Comparison of ENCODE assay signal across 18 cellular contexts in the genomic region with DNA sequence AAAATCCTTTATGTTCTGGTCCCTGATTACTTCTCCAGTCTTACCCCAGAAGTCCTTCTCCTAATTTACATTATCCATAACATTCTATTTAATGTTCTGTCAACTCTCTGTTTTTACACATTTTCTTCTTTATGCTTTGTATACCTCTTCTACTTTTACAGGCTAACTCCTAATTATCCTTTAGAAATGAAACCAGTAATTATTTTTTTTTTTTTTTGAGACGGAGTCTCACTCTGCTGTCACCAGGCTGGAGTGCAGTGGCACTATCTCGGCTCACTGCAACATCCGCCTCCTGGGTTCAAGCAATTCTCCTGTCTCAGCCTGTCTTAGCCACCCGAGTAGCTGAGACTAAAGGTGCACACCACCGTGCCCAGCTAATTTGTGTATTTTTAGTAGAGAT. TPM values are rescaled to one million over a fixed set of nuclear protein-coding genes. Genes with fewer than 3 reads are reported as not detected.
A peak's percentile ranks its signal among the peaks of the same experiment; 100 is the strongest.
DNase-seq lines count a peak whose midpoint lies in the region; ATAC-seq, FAIRE-seq and TF ChIP-seq lines count a peak whose summit lies in the region.
"Had no signal": no experiment of that assay in that cellular context is flagged by ENCODE, and none has a peak within 500 bp of the region (broad histone marks: within the 10 kb centered on the region; RNA-seq: fewer than 3 reads in every experiment).

No MANE protein-coding gene starts in this region.

- peaks cover 5% of the 10 kb centered on the region; the same call in 1 of the 2 replicates for H4K20me1 ChIP-seq in K562 (replicated peaks; ENCODE audit: control insufficient read depth, insufficient read depth, low read length)
- H4K20me1 ChIP-seq: BLaER1 had no signal

- no peak overlapping the region for H2AFZ ChIP-seq in K562 (ENCODE audit: low read depth, low read length)
- H2AFZ ChIP-seq: GM23338 had no signal

- CTCF ChIA-PET in HEK293 (lab: Yijun Ruan, JAX) (interaction anchor here (1.0 kb wide), 1 partner anchor 15 kb away, joined by 3 read pairs; no protein-coding TSS in a partner anchor), K562 (lab: Yijun Ruan, JAX; ENCODE audit: low intra/inter-chr PET ratio) (no interaction called here)

- POLR2A ChIA-PET in HEK293 (lab: Yijun Ruan, JAX) = interaction anchor here (2.5 kb wide), 1 partner anchor 9 kb away, joined by 12 read pairs; a partner anchor contains a TSS
- POLR2A ChIA-PET in K562 (lab: Yijun Ruan, JAX) = interaction anchor here (0.6 to 0.9 kb wide), 2 partner anchors 14 to 1056 kb away, joined by 3 read pairs; no protein-coding TSS in a partner anchor

- H3K4me1 ChIP-seq in HEK293 (ENCODE audit: control insufficient read depth, insufficient read depth, low read length) (no peaks in the 10 kb centered on the region), K562 (replicated peaks in 1 of 2; ENCODE audit: control insufficient read depth in 2 of 2, insufficient read depth in 2 of 2, low read length in 2 of 2) (no peaks in the 10 kb centered on the region; a peak in 1 of 5 replicates), gastrocnemius medialis (no peaks in the 10 kb centered on the region)
- H3K4me1 ChIP-seq: BLaER1 had no signal

- no peaks in the 10 kb centered on the region for H3K9me1 ChIP-seq in K562 (ENCODE audit: control insufficient read depth, insufficient read depth, low read length)

- no peak for TF ChIP-seq EP300 in K562 (IDR thresholded peaks at IDR 0.05; ENCODE audit: low read length)

- peaks cover 10% of the 10 kb centered on the region; the same call in 1 of the 3 replicates for H3K79me2 ChIP-seq in K562 (ENCODE audit: control insufficient read depth, insufficient read depth, low read length)

- H3K9me3 ChIP-seq in HEK293 (ENCODE audit: control insufficient read depth, insufficient read depth, low read depth, low read length) (no peaks in the 10 kb centered on the region), K562 (replicated peaks; ENCODE audit: control insufficient read depth, insufficient read depth, low read depth, low read length) (no peaks in the 10 kb centered on the region), gastrocnemius medialis (no peaks in the 10 kb centered on the region)
- H3K9me3 ChIP-seq: BLaER1 had no signal

- H3K36me3 Mint-ChIP-seq in T-helper 1 cell treated with Interleukin-12 subunit alpha and Interleukin-12 subunit beta and Interleukin-4 antibody, amounts not matched to agents 30 μg/mL and 1 μg/mL, for 36 hours (ENCODE audit: low read depth) = peaks cover 54% of the 10 kb centered on the region

- H3K27ac Mint-ChIP-seq in T-helper 1 cell treated with Interleukin-12 subunit alpha and Interleukin-12 subunit beta and Interleukin-4 antibody, amounts not matched to agents 30 μg/mL and 1 μg/mL, for 36 hours = peak overlapping the region; percentile 2
- H3K27ac Mint-ChIP-seq: CD8-positive, alpha-beta T cell; GM23338 had no signal

- H3K9ac ChIP-seq in K562 (ENCODE audit: insufficient read depth in 1 of 2, low read depth in 2 of 2, low read length in 2 of 2) = no peak overlapping the region
- H3K9ac ChIP-seq: BLaER1 had no signal

- H3K36me3 ChIP-seq in HEK293 (ENCODE audit: control insufficient read depth in 2 of 2, insufficient read depth in 1 of 2, low read length in 2 of 2) (peaks cover 62% of the 10 kb centered on the region in 2 experiments), K562 (ENCODE audit: control insufficient read depth, insufficient read depth, low read length) (peaks cover 81% of the 10 kb centered on the region), gastrocnemius medialis (no peaks in the 10 kb centered on the region)

- H3K4me2 ChIP-seq in K562 (ENCODE audit: insufficient read depth, low read length) = no peak overlapping the region
- H3K4me2 ChIP-seq: BLaER1, GM23338 had no signal

- H3K27ac ChIP-seq in HEK293 (ENCODE audit: extremely low read depth, low read depth, low read length) = no peak overlapping the region
- no peak overlapping the region for H3K27ac ChIP-seq in K562 (ENCODE audit: extremely low read depth, low read depth, low read length)
- no peak overlapping the region for H3K27ac ChIP-seq in gastrocnemius medialis
- H3K27ac ChIP-seq: BLaER1 had no signal

- DNase-seq in T-helper 1 cell = no peak
- DNase-seq in K562 (ENCODE audit: extremely low read depth in 1 of 4, low spot score in 3 of 4) = no peak
- no peak for DNase-seq in NCI-H146 (lab: John Stamatoyannopoulos, UW)
- no peak for DNase-seq in NCI-H510A treated with DMSO at 0.1 percent for 48 hours (lab: John Stamatoyannopoulos, UW)
- DNase-seq in gastrocnemius medialis = no peak
- DNase-seq: 8988T; Calu3; CD8-positive, alpha-beta T cell; DMS79 treated with DMSO at 0.1 percent for 48 hours; GF-D8; HCEC 1CT had no signal

- H3K27me3 ChIP-seq in K562 (ENCODE audit: control insufficient read depth in 2 of 2, insufficient read depth in 2 of 2, low read length in 2 of 2) (no peaks in the 10 kb centered on the region), gastrocnemius medialis (no peaks in the 10 kb centered on the region)
- H3K27me3 ChIP-seq: BLaER1 had no signal

- FAIRE-seq in K562 (lab: Jason Lieb, UNC) = no peak
- FAIRE-seq: H54, HepG2 had no signal

- H3K27me3 Mint-ChIP-seq in T-helper 1 cell treated with Interleukin-12 subunit alpha and Interleukin-12 subunit beta and Interleukin-4 antibody, amounts not matched to agents 30 μg/mL and 1 μg/mL, for 36 hours (ENCODE audit: low read depth) = no peaks in the 10 kb centered on the region

- in situ Hi-C loops in K562 (cut with MboI) = no loop called here
- in situ Hi-C loops in gastrocnemius medialis (cut with MboI; ENCODE audit: low sequenced_read_pairs in 4 of 4) = no loop called here

- 71% methylated on average over 5 of the region's 5 CpGs for WGBS in K562 (ENCODE audit: insufficient coverage, low coverage, missing lambda C conversion rate)

- ATAC-seq in K562 (peak; percentile 26; the same call in 2 of the 3 replicates), gastrocnemius medialis (no peak)
- ATAC-seq: CD8-positive, alpha-beta T cell; GM23338; HepG2 had no signal

- intact Hi-C loops in K562 (cut with micrococcal nuclease) = no loop called here
- intact Hi-C loops in gastrocnemius medialis (cut with DNase I; ENCODE audit: low total_unique reads) = no loop called here

- no peak overlapping the region for H3K4me3 ChIP-seq in HEK293 (ENCODE audit: low read depth, low read length)
- H3K4me3 ChIP-seq in K562 = no peak overlapping the region
- no peak overlapping the region for H3K4me3 ChIP-seq in gastrocnemius medialis
- H3K4me3 ChIP-seq: BLaER1, GM23338 had no signal

- no peak for TF ChIP-seq RAD21 in K562 (CRISPR knock-in tag; conservative IDR thresholded peaks at IDR 0.05 in 1 of 2, IDR thresholded peaks at IDR 0.05 in 1 of 2)

- H3K9me3 Mint-ChIP-seq in T-helper 1 cell treated with Interleukin-12 subunit alpha and Interleukin-12 subunit beta and Interleukin-4 antibody, amounts not matched to agents 30 μg/mL and 1 μg/mL, for 36 hours = no peaks in the 10 kb centered on the region
- H3K9me3 Mint-ChIP-seq: CD14-positive monocyte; CD8-positive, alpha-beta T cell; GM23338 had no signal

- TF ChIP-seq CTCF in HEK293 (tag by site-specific recombination; IDR thresholded peaks at IDR 0.05) (no peak), K562 (IDR thresholded peaks at IDR 0.05 in 2 of 3, conservative IDR thresholded peaks at IDR 0.05 in 1 of 3; ENCODE audit: insufficient read depth in 2 of 3, low read depth in 1 of 3, low read length in 3 of 3) (no peak), gastrocnemius medialis (IDR thresholded peaks at IDR 0.05 in 4 of 5, conservative IDR thresholded peaks at IDR 0.05 in 1 of 5) (no peak)

- no peak overlapping the region for H3K4me3 Mint-ChIP-seq in T-helper 1 cell treated with Interleukin-12 subunit alpha and Interleukin-12 subunit beta and Interleukin-4 antibody, amounts not matched to agents 30 μg/mL and 1 μg/mL, for 36 hours
- H3K4me3 Mint-ChIP-seq: CD14-positive monocyte; CD8-positive, alpha-beta T cell; GM23338 had no signal

- peaks cover 28% of the 10 kb centered on the region for H3K4me1 Mint-ChIP-seq in T-helper 1 cell treated with Interleukin-12 subunit alpha and Interleukin-12 subunit beta and Interleukin-4 antibody, amounts not matched to agents 30 μg/mL and 1 μg/mL, for 36 hours (ENCODE audit: low read depth)
- H3K4me1 Mint-ChIP-seq: GM23338 had no signal

- TF ChIP-seq POLR2A in K562 (conservative IDR thresholded peaks at IDR 0.05) (no peak), gastrocnemius medialis (IDR thresholded peaks at IDR 0.05) (no peak)

- no TSS peak for BruUV-seq in K562 (replicated peaks; lab: Mats Ljungman, UMichigan)

RNA-seq across cellular contexts. Expression of a gene that starts 9.0 kb away (rescaled TPM):
- 116 and 225 TPM in 2 replicates for total RNA-seq in K562 (2011; cell fraction: chromatin; rRNA removed; ENCODE audit: low replicate concordance)
- 32.7 and 47.1 TPM in 2 replicates for total RNA-seq in K562 (2011; cell fraction: nucleolus; rRNA removed)
- total RNA-seq in K562 (2011; cell fraction: nucleoplasm; rRNA removed) = 134 and 222 TPM in 2 replicates
- total RNA-seq in K562 (2014; rRNA removed) (29.3 and 30.8 TPM in 2 replicates), K562 (2014; rRNA removed; fragmentation: Illumina TruSeq; extraction: Trizol) (69.0 and 80.2 TPM in 2 replicates), K562 (2015; rRNA removed; fragmentation: Illumina TruSeq; extraction: Trizol) (53.1 and 55.0 TPM in 2 replicates), K562 (2021) (40.2 and 46.9 TPM in 2 replicates), gastrocnemius medialis (under 1 TPM in 1 of 4 donors, not detected in 3; 0.56 TPM)
- polyA plus RNA-seq in K562 (2011; rRNA removed) (46.0 and 69.3 TPM in 2 replicates), K562 (2014; fragmentation: Illumina TruSeq; extraction: Trizol) (52.0 and 60.3 TPM in 2 replicates), K562 (2014; fragmentation: Nextera tagmentation; extraction: Ambion mirVana) (100 to 1,000 TPM; 121 to 134 TPM), K562 (2014; rRNA removed) (62.6 and 72.3 TPM in 2 replicates)
- polyA plus RNA-seq in K562 (2011; cell fraction: cytosol; rRNA removed) = 5.9 and 21.3 TPM in 2 replicates
- 63.7 and 69.3 TPM in 2 replicates for polyA plus RNA-seq in K562 (2011; cell fraction: nucleus; rRNA removed)
- polyA plus RNA-seq in K562 (2012) = 33.8 and 34.9 TPM in 2 replicates
- 50.1 and 64.2 TPM in 2 replicates for polyA minus RNA-seq in K562 (2011; rRNA and poly(A)+ RNA removed)
- polyA minus RNA-seq in K562 (2011; cell fraction: cytosol; rRNA and poly(A)+ RNA removed) = 11.9 and 18.1 TPM in 2 replicates
- polyA minus RNA-seq in K562 (2011; cell fraction: nucleus; rRNA and poly(A)+ RNA removed) = 77.8 and 90.7 TPM in 2 replicates

RNA-seq across cellular contexts. Expression of a gene that starts 9.2 kb away (rescaled TPM):
- total RNA-seq in K562 (2011; cell fraction: chromatin; rRNA removed; ENCODE audit: low replicate concordance) = 42.4 and 162 TPM in 2 replicates
- total RNA-seq in K562 (2011; cell fraction: nucleolus; rRNA removed) = 13.3 and 25.8 TPM in 2 replicates
- total RNA-seq in K562 (2011; cell fraction: nucleoplasm; rRNA removed) = 55.2 and 88.8 TPM in 2 replicates
- total RNA-seq in K562 (2014; rRNA removed) = 31.6 and 43.2 TPM in 2 replicates
- 59.3 and 62.9 TPM in 2 replicates for total RNA-seq in K562 (2014; rRNA removed; fragmentation: Illumina TruSeq; extraction: Trizol)
- total RNA-seq in K562 (2015; rRNA removed; fragmentation: Illumina TruSeq; extraction: Trizol) = 56.1 and 61.7 TPM in 2 replicates
- total RNA-seq in K562 (2021) = 31.0 and 31.4 TPM in 2 replicates
- polyA plus RNA-seq in K562 (2011; rRNA removed) = 17.6 and 24.1 TPM in 2 replicates
- polyA plus RNA-seq in K562 (2011; cell fraction: cytosol; rRNA removed) = 2.1 and 6.5 TPM in 2 replicates
- 28.7 and 40.9 TPM in 2 replicates for polyA plus RNA-seq in K562 (2011; cell fraction: nucleus; rRNA removed)
- polyA plus RNA-seq in K562 (2012) = 38.8 and 39.5 TPM in 2 replicates
- polyA plus RNA-seq in K562 (2014; fragmentation: Illumina TruSeq; extraction: Trizol) = 46.6 and 59.1 TPM in 2 replicates
- 10 to 100 TPM; 46.3 to 89.2 TPM for polyA plus RNA-seq in K562 (2014; fragmentation: Nextera tagmentation; extraction: Ambion mirVana)
- 39.3 and 51.4 TPM in 2 replicates for polyA plus RNA-seq in K562 (2014; rRNA removed)
- 37.9 and 56.0 TPM in 2 replicates for polyA minus RNA-seq in K562 (2011; rRNA and poly(A)+ RNA removed)
- 9.7 and 14.7 TPM in 2 replicates for polyA minus RNA-seq in K562 (2011; cell fraction: cytosol; rRNA and poly(A)+ RNA removed)
- 41.2 and 75.8 TPM in 2 replicates for polyA minus RNA-seq in K562 (2011; cell fraction: nucleus; rRNA and poly(A)+ RNA removed)
- total RNA-seq in gastrocnemius medialis = 10 to 100 TPM; 14.1 to 18.8 (median 16.6) TPM

Comparison
In these comparisons a context has a peak if more than half of its experiments do, and no peak if none do; other contexts are left out.
1. RNA of a gene that starts 9.0 kb away (total RNA-seq): 29.3 to 225 TPM in K562; 0.56 TPM in gastrocnemius medialis; every median in the first group is over 10 times any median in the second.